11 cellular contexts compared by ENCODE assay signal in genomic region chr5:159034083-159034824, GRCh38.
DNase-seq lines count a peak whose midpoint lies in the region; ATAC-seq and TF ChIP-seq lines count a peak whose summit lies in the region.
"Had no signal": no experiment of that assay in that cellular context is flagged by ENCODE, and none has a peak within 500 bp of the region (broad histone marks: within the 10 kb centered on the region; RNA-seq: fewer than 3 reads in every experiment).

No MANE protein-coding gene starts in this region.

- intact Hi-C loops in naive thymus-derived CD4-positive, alpha-beta T cell (cut with micrococcal nuclease) = no loop called here

- H3K4me3 ChIP-seq in BLaER1 (no peak overlapping the region), fibroblast of villous mesenchyme (ENCODE audit: low read depth, low read length) (no peak overlapping the region)
- no peak overlapping the region for H3K4me3 ChIP-seq in naive thymus-derived CD4-positive, alpha-beta T cell (ENCODE audit: low read length)

- H3K4me2 ChIP-seq in BLaER1 = peak overlapping the region; percentile 77

- peak overlapping the region; percentile 41; the same call in 1 of the 2 replicates for H3K9ac ChIP-seq in BLaER1

- DNase-seq in fibroblast of villous mesenchyme (ENCODE audit: low read depth) = peak; percentile 56
- no peak for DNase-seq in activated CD4-positive, alpha-beta memory T cell treated with anti-CD3 and anti-CD28 coated beads, Interleukin-2, amount 10 ng/mL, durations not matched to agents 7 days and 5 days
- DNase-seq in naive thymus-derived CD4-positive, alpha-beta T cell = no peak
- DNase-seq in NCI-H69 (lab: John Stamatoyannopoulos, UW) = no peak
- DNase-seq: activated gamma-delta T cell treated with Interleukin-2 at 50 U/mL for 16 hours, NCI-H345 had no signal

- H4K20me1 ChIP-seq in BLaER1 = peaks cover 88% of the 10 kb centered on the region

- POLR2A ChIA-PET in activated CD4-positive, alpha-beta memory T cell treated with anti-CD3 and anti-CD28 coated beads, Interleukin-2, amount 10 ng/mL, durations not matched to agents 7 days and 5 days (lab: Charles Lee) = no interaction called here
- POLR2A ChIA-PET in naive thymus-derived CD4-positive, alpha-beta T cell (lab: Charles Lee) = no interaction called here

- H3K9me3 Mint-ChIP-seq in activated CD4-positive, alpha-beta memory T cell treated with anti-CD3 and anti-CD28 coated beads, Interleukin-2, amount 10 ng/mL, durations not matched to agents 7 days and 5 days = no peaks in the 10 kb centered on the region
- H3K9me3 Mint-ChIP-seq in naive thymus-derived CD4-positive, alpha-beta T cell = peaks cover 0 to 6% (median 3%) of the 10 kb centered on the region in 11 donors
- H3K9me3 Mint-ChIP-seq: stimulated activated naive CD8-positive, alpha-beta T cell treated with anti-CD3 and anti-CD28 coated beads, Interleukin-15, Interleukin-2, amounts not matched to agents 100 ng/mL and 50 ng/mL, for 24 hours had no signal

- H3K27ac ChIP-seq in BLaER1 = no peak overlapping the region
- H3K27ac ChIP-seq in naive thymus-derived CD4-positive, alpha-beta T cell (ENCODE audit: low read depth, low read length) = no peak overlapping the region

- H3K36me3 Mint-ChIP-seq in activated CD4-positive, alpha-beta memory T cell treated with anti-CD3 and anti-CD28 coated beads, Interleukin-2, amount 10 ng/mL, durations not matched to agents 7 days and 5 days (ENCODE audit: low read depth) = no peaks in the 10 kb centered on the region
- peaks cover 0 to 7% (median 0%) of the 10 kb centered on the region in 5 donors for H3K36me3 Mint-ChIP-seq in naive thymus-derived CD4-positive, alpha-beta T cell

- no peaks in the 10 kb centered on the region for H3K27me3 ChIP-seq in BLaER1
- H3K27me3 ChIP-seq in naive thymus-derived CD4-positive, alpha-beta T cell (ENCODE audit: control insufficient read depth in 2 of 2, insufficient read depth in 2 of 2, low read length in 2 of 2) = no peaks in the 10 kb centered on the region

- peaks cover 23% of the 10 kb centered on the region for H3K27me3 Mint-ChIP-seq in activated CD4-positive, alpha-beta memory T cell treated with anti-CD3 and anti-CD28 coated beads, Interleukin-2, amount 10 ng/mL, durations not matched to agents 7 days and 5 days
- peaks cover 19 to 42% (median 26%) of the 10 kb centered on the region in 5 donors for H3K27me3 Mint-ChIP-seq in naive thymus-derived CD4-positive, alpha-beta T cell

- peaks cover 12% of the 10 kb centered on the region for H3K9me3 ChIP-seq in BLaER1
- H3K9me3 ChIP-seq in naive thymus-derived CD4-positive, alpha-beta T cell (ENCODE audit: control insufficient read depth in 2 of 3, low read length in 3 of 3) = no peaks in the 10 kb centered on the region

- CTCF ChIA-PET in activated CD4-positive, alpha-beta memory T cell treated with anti-CD3 and anti-CD28 coated beads, Interleukin-2, amount 10 ng/mL, durations not matched to agents 7 days and 5 days (lab: Charles Lee) = interaction anchor here (1.0 kb wide), 1 partner anchor 339 kb away, joined by 3 read pairs; no protein-coding TSS in a partner anchor
- CTCF ChIA-PET in naive thymus-derived CD4-positive, alpha-beta T cell (lab: Charles Lee) = no interaction called here

- ATAC-seq in GM19438 (IDR thresholded peaks at IDR 0.05; ENCODE audit: low read depth, unreplicated experiment) = peak; percentile 57
- peak; percentile 67 for ATAC-seq in HG03460 (IDR thresholded peaks at IDR 0.05; ENCODE audit: unreplicated experiment)
- no peak for ATAC-seq in esophagus mucosa
- no peak for ATAC-seq in naive thymus-derived CD4-positive, alpha-beta T cell

- H3K4me1 ChIP-seq in BLaER1 = peaks cover 84% of the 10 kb centered on the region
- no peaks in the 10 kb centered on the region for H3K4me1 ChIP-seq in naive thymus-derived CD4-positive, alpha-beta T cell (ENCODE audit: control insufficient read depth in 2 of 2, insufficient read depth in 2 of 2, low read length in 2 of 2)

- H3K4me3 Mint-ChIP-seq in activated CD4-positive, alpha-beta memory T cell treated with anti-CD3 and anti-CD28 coated beads, Interleukin-2, amount 10 ng/mL, durations not matched to agents 7 days and 5 days = no peak overlapping the region
- no peak overlapping the region for H3K4me3 Mint-ChIP-seq in naive thymus-derived CD4-positive, alpha-beta T cell
- H3K4me3 Mint-ChIP-seq: stimulated activated naive CD8-positive, alpha-beta T cell treated with anti-CD3 and anti-CD28 coated beads, Interleukin-15, Interleukin-2, amounts not matched to agents 100 ng/mL and 50 ng/mL, for 24 hours had no signal

- no peak overlapping the region for H3K27ac Mint-ChIP-seq in activated CD4-positive, alpha-beta memory T cell treated with anti-CD3 and anti-CD28 coated beads, Interleukin-2, amount 10 ng/mL, durations not matched to agents 7 days and 5 days
- H3K27ac Mint-ChIP-seq in naive thymus-derived CD4-positive, alpha-beta T cell = no peak overlapping the region
- H3K27ac Mint-ChIP-seq: stimulated activated naive CD8-positive, alpha-beta T cell treated with anti-CD3 and anti-CD28 coated beads, Interleukin-15, Interleukin-2, amounts not matched to agents 100 ng/mL and 50 ng/mL, for 24 hours had no signal

- H3K4me1 Mint-ChIP-seq in activated CD4-positive, alpha-beta memory T cell treated with anti-CD3 and anti-CD28 coated beads, Interleukin-2, amount 10 ng/mL, durations not matched to agents 7 days and 5 days = peaks cover 3% of the 10 kb centered on the region
- H3K4me1 Mint-ChIP-seq in naive thymus-derived CD4-positive, alpha-beta T cell = peaks cover 0 to 29% (median 8%) of the 10 kb centered on the region in 7 donors

- peaks cover 81% of the 10 kb centered on the region for H3K36me3 ChIP-seq in BLaER1
- no peaks in the 10 kb centered on the region for H3K36me3 ChIP-seq in naive thymus-derived CD4-positive, alpha-beta T cell (ENCODE audit: control insufficient read depth in 2 of 3, insufficient read depth in 3 of 3, low read length in 3 of 3)

- TF ChIP-seq CTCF in fibroblast of villous mesenchyme (IDR thresholded peaks at IDR 0.05; ENCODE audit: insufficient read depth, low read depth, low read length) = no peak

Comparison
In these comparisons a context has a peak if more than half of its experiments do, and no peak if none do; other contexts are left out.
1. ATAC-seq: peak in GM19438 (single experiment) and HG03460 (single experiment); none in esophagus mucosa (single experiment) and naive thymus-derived CD4-positive, alpha-beta T cell (single experiment).